Comparison of ENCODE assay signal across 11 cellular contexts in genomic region chr13:21330126-21330861, GRCh38.
DNase-seq lines count a peak whose midpoint lies in the region; ATAC-seq, FAIRE-seq and TF ChIP-seq lines count a peak whose summit lies in the region.
"Had no signal": no experiment of that assay in that cellular context is flagged by ENCODE, and none has a peak within 500 bp of the region (broad histone marks: within the 10 kb centered on the region; RNA-seq: fewer than 3 reads in every experiment).

No MANE protein-coding gene starts in this region.

- H3K27ac ChIP-seq in A549, result no peak overlapping the region

- H3K36me3 Mint-ChIP-seq in mesothelial cell of epicardium, result no peaks in the 10 kb centered on the region
- H3K36me3 Mint-ChIP-seq in activated naive CD8-positive, alpha-beta T cell treated with anti-CD3 and anti-CD28 coated beads, Interleukin-2, amount 50 U/mL, for 24 hours (ENCODE audit: low read depth), result peaks cover 4% of the 10 kb centered on the region

- H3K36me3 ChIP-seq in H7 (replicated peaks; ENCODE audit: control insufficient read depth, insufficient read depth, low read length), result no peaks in the 10 kb centered on the region

- no peak for TF ChIP-seq EP300 in A549 (IDR thresholded peaks at IDR 0.05)

- H3K4me1 ChIP-seq in A549, result no peaks in the 10 kb centered on the region

- ATAC-seq in A549 (no peak), GM18868 (IDR thresholded peaks at IDR 0.05; ENCODE audit: unreplicated experiment) (peak; percentile 93), HG02759 (IDR thresholded peaks at IDR 0.05; ENCODE audit: unreplicated experiment) (peak; percentile 90)
- no peak for ATAC-seq in activated naive CD8-positive, alpha-beta T cell treated with anti-CD3 and anti-CD28 coated beads, Interleukin-2, amount 50 U/mL, for 24 hours

- TF ChIP-seq CTCF in A549 (IDR thresholded peaks at IDR 0.05) (no peak), mesothelial cell of epicardium (IDR thresholded peaks at IDR 0.05; ENCODE audit: unreplicated experiment) (no peak)

- H3K4me3 ChIP-seq in A549 (no peak overlapping the region), H7 (ENCODE audit: insufficient read depth, low read depth, low read length) (no peak overlapping the region)

- no peaks in the 10 kb centered on the region; the same call in none of the 2 replicates for H3K27me3 ChIP-seq in H7 (ENCODE audit: control insufficient read depth, insufficient read depth, low read length)

- WGBS in A549 (ENCODE audit: missing lambda C conversion rate), result 30% methylated on average over 7 of the region's 8 CpGs

- DNase-seq in A549 (ENCODE audit: low read depth in 1 of 2, low spot score in 1 of 2) (no peak), MV-4-11 (lab: John Stamatoyannopoulos, UW) (peak; percentile 68), NCI-H187 (lab: John Stamatoyannopoulos, UW) (no peak), mesothelial cell of epicardium (ENCODE audit: low spot score in 2 of 2, unreplicated experiment in 2 of 2) (no peak), H7 (no peak)
- no peak for DNase-seq in activated naive CD8-positive, alpha-beta T cell treated with anti-CD3 and anti-CD28 coated beads, Interleukin-2, amount 50 U/mL, for 24 hours
- DNase-seq: anterior cingulate cortex, hypothalamus, SK-N-SH had no signal

- no peak for TF ChIP-seq RAD21 in A549 (conservative IDR thresholded peaks at IDR 0.05 in 1 of 2, IDR thresholded peaks at IDR 0.05 in 1 of 2)

- FAIRE-seq in A549 (lab: Jason Lieb, UNC), result no peak

- 0 out of 3 replicates have a peak, but pooled peaks cover 2% of the 10 kb centered on the region for H3K9me3 ChIP-seq in A549
- H3K9me3 ChIP-seq: SK-N-SH had no signal

- no peak overlapping the region for H3K27ac Mint-ChIP-seq in mesothelial cell of epicardium
- no peak overlapping the region for H3K27ac Mint-ChIP-seq in activated naive CD8-positive, alpha-beta T cell treated with anti-CD3 and anti-CD28 coated beads, Interleukin-2, amount 50 U/mL, for 24 hours

- H3K4me1 Mint-ChIP-seq in mesothelial cell of epicardium, result peaks cover 20% of the 10 kb centered on the region
- peaks cover 23% of the 10 kb centered on the region for H3K4me1 Mint-ChIP-seq in activated naive CD8-positive, alpha-beta T cell treated with anti-CD3 and anti-CD28 coated beads, Interleukin-2, amount 50 U/mL, for 24 hours

- H3K9me3 Mint-ChIP-seq in mesothelial cell of epicardium, result peaks cover 6% of the 10 kb centered on the region
- H3K9me3 Mint-ChIP-seq in activated naive CD8-positive, alpha-beta T cell treated with anti-CD3 and anti-CD28 coated beads, Interleukin-2, amount 50 U/mL, for 24 hours, result no peaks in the 10 kb centered on the region

- no peak overlapping the region for H3K4me3 Mint-ChIP-seq in mesothelial cell of epicardium
- no peak overlapping the region for H3K4me3 Mint-ChIP-seq in activated naive CD8-positive, alpha-beta T cell treated with anti-CD3 and anti-CD28 coated beads, Interleukin-2, amount 50 U/mL, for 24 hours

- CTCF ChIA-PET in A549 (lab: Yijun Ruan, JAX), result no interaction called here

- peaks cover 19% of the 10 kb centered on the region for H3K27me3 Mint-ChIP-seq in mesothelial cell of epicardium (ENCODE audit: low read depth)
- H3K27me3 Mint-ChIP-seq in activated naive CD8-positive, alpha-beta T cell treated with anti-CD3 and anti-CD28 coated beads, Interleukin-2, amount 50 U/mL, for 24 hours, result no peaks in the 10 kb centered on the region

- no peak for TF ChIP-seq POLR2A in A549 (IDR thresholded peaks at IDR 0.05; ENCODE audit: low read length)

- H3K4me2 ChIP-seq in A549, result no peak overlapping the region
- H3K4me2 ChIP-seq: SK-N-SH had no signal

- POLR2A ChIA-PET in A549 (lab: Yijun Ruan, JAX), result no interaction called here

TF ChIP-seq in A549, 52 proteins besides CTCF, POLR2A, EP300 and RAD21:
- no peak for TF ChIP-seq TFCP2L1 (CRISPR knock-in tag; IDR thresholded peaks at IDR 0.05)
- no peak for TF ChIP-seq JUNB (IDR thresholded peaks at IDR 0.05)
- TF ChIP-seq MAFK (IDR thresholded peaks at IDR 0.05; ENCODE audit: partially characterized antibody), result peak; percentile 10
- no peak for TF ChIP-seq FOSB (CRISPR knock-in tag; IDR thresholded peaks at IDR 0.05)
- no peak for TF ChIP-seq NR3C1 (IDR thresholded peaks at IDR 0.05)
- TF ChIP-seq SREBF2 (IDR thresholded peaks at IDR 0.05), result no peak
TF ChIP-seq in A549: peak in this region for 1.

Comparison
In these comparisons a context has a peak if more than half of its experiments do, and no peak if none do; other contexts are left out.
1. ATAC-seq: peak in GM18868 (single experiment) and HG02759 (single experiment); none in A549 (0 of 2) and activated naive CD8-positive, alpha-beta T cell treated with anti-CD3 and anti-CD28 coated beads, Interleukin-2, amount 50 U/mL, for 24 hours (single experiment).